Comparison of ENCODE assay signal across 8 cellular contexts in the genomic region with DNA sequence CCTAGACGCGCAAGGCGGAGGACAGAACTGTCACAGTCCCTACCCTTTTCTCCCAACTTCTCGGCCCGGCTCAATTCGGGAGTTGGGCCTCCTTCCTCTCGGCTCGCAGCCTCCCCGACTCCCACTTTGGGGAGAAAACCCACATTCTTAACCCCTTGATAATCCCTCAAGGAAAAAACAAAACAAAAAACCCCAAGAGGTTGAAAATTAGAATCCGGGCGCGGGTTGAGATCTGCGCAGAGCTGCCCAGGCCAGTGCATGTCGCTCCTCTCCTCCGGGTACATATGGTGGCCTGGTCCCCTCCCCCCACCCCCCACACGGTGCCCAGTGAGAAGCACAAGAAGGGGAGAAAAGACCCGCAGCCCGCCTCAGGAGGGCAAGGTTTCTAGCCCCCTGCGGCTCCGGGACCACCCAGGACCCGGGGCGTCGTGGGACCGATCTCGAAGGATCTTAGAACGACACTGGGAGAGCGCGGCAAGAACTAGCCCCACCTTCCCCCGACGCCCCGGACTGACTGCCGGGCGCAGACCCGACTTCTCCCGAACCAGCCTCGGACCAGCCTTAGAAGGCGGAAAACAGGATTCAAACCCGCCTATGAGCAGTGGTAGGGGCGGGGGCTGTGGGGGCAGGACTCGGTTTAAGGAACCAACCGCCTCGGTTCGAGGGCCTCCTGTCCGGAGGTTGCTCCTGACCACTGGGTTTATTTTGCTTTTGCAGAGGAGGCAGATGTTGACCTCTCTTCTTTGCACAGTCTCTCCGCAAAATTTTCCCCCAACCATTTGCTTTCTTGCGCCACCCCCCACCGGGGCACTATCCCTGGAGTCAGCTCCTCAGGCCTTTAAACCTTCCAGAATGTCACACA. TPM values are rescaled to one million over a fixed set of nuclear protein-coding genes. Genes with fewer than 3 reads are reported as not detected.
A peak's percentile ranks its signal among the peaks of the same experiment; 100 is the strongest.
DNase-seq lines count a peak whose midpoint lies in the region; ATAC-seq, FAIRE-seq and TF ChIP-seq lines count a peak whose summit lies in the region.

No MANE protein-coding gene starts in this region.

- peaks cover 20% of the 10 kb centered on the region for H3K27me3 ChIP-seq in CD4-positive, CD25-positive, alpha-beta regulatory T cell (ENCODE audit: control insufficient read depth, insufficient read depth, low read length)

- no peak for DNase-seq in CD4-positive, CD25-positive, alpha-beta regulatory T cell
- DNase-seq in SK-N-MC (ENCODE audit: low read depth, low spot score) = no peak
- peak; percentile 93 for DNase-seq in fibroblast of the conjunctiva (ENCODE audit: low read depth)
- DNase-seq in occipital lobe (lab: John Stamatoyannopoulos, UW) = peak; percentile 3
- no peak for DNase-seq in activated effector memory CD4-positive, alpha-beta T cell treated with Interleukin-2 at 50 U/mL for 16 hours
- no peak for DNase-seq in frontal cortex (ENCODE audit: low spot score in 2 of 2)
- DNase-seq in SW 1271 (lab: John Stamatoyannopoulos, UW) = no peak
- no peak for DNase-seq in GM12891 (ENCODE audit: insufficient read length, low spot score)

- FAIRE-seq in frontal cortex (lab: Jason Lieb, UNC) (no peak), GM12891 (lab: Jason Lieb, UNC) (no peak)

- peaks cover 0 to 40% (median 17%) of the 10 kb centered on the region in 4 donors for H3K4me1 Mint-ChIP-seq in CD4-positive, CD25-positive, alpha-beta regulatory T cell

- no peak overlapping the region for H3K27ac ChIP-seq in CD4-positive, CD25-positive, alpha-beta regulatory T cell (ENCODE audit: insufficient read depth, low read length, poor library complexity, severe bottlenecking)
- H3K27ac ChIP-seq in SK-N-MC = no peak overlapping the region

- H3K36me3 ChIP-seq in CD4-positive, CD25-positive, alpha-beta regulatory T cell (ENCODE audit: control insufficient read depth, insufficient read depth, low read length) = no peaks in the 10 kb centered on the region
- no peaks in the 10 kb centered on the region for H3K36me3 ChIP-seq in SK-N-MC (ENCODE audit: insufficient read depth, low read length)

- H3K27me3 Mint-ChIP-seq in CD4-positive, CD25-positive, alpha-beta regulatory T cell = peaks cover 77% of the 10 kb centered on the region

- no peak overlapping the region for H3K9ac ChIP-seq in SK-N-MC (ENCODE audit: insufficient read length)

- no peak overlapping the region for H3K27ac Mint-ChIP-seq in CD4-positive, CD25-positive, alpha-beta regulatory T cell

- peaks cover 19% of the 10 kb centered on the region for H3K4me1 ChIP-seq in CD4-positive, CD25-positive, alpha-beta regulatory T cell (ENCODE audit: control insufficient read depth, insufficient read depth, low read length, poor library complexity, severe bottlenecking)

- ATAC-seq in CD4-positive, CD25-positive, alpha-beta regulatory T cell (ENCODE audit: low read depth in 2 of 2) = no peak

- no peaks in the 10 kb centered on the region for H3K9me3 ChIP-seq in CD4-positive, CD25-positive, alpha-beta regulatory T cell (ENCODE audit: control insufficient read depth in 2 of 2, low read length in 2 of 2)
- H3K9me3 ChIP-seq in SK-N-MC (ENCODE audit: low read depth, low read length) = no peaks in the 10 kb centered on the region

- TF ChIP-seq POLR2A in GM12891 (IDR thresholded peaks at IDR 0.05; ENCODE audit: low read depth, low read length) = no peak

- peaks cover 0 to 4% (median 0%) of the 10 kb centered on the region in 7 donors for H3K9me3 Mint-ChIP-seq in CD4-positive, CD25-positive, alpha-beta regulatory T cell

- peak overlapping the region in 3 of 4 donors; percentile 67 to 81 (median 77) for H3K4me3 Mint-ChIP-seq in CD4-positive, CD25-positive, alpha-beta regulatory T cell

- peaks cover 4% of the 10 kb centered on the region for H3K36me3 Mint-ChIP-seq in CD4-positive, CD25-positive, alpha-beta regulatory T cell

- no peak overlapping the region for H3K4me3 ChIP-seq in CD4-positive, CD25-positive, alpha-beta regulatory T cell (ENCODE audit: low read depth, low read length)
- peak overlapping the region; percentile 14 for H3K4me3 ChIP-seq in SK-N-MC

TF ChIP-seq in GM12891, 5 proteins besides CTCF, POLR2A, EP300 and RAD21:
- no peak for TF ChIP-seq PAX5 (IDR thresholded peaks at IDR 0.05; ENCODE audit: insufficient read depth, low read length, severe bottlenecking)
- no peak for TF ChIP-seq SPI1 (IDR thresholded peaks at IDR 0.05; ENCODE audit: low read depth, low read length)
- TF ChIP-seq POU2F2 (IDR thresholded peaks at IDR 0.05; ENCODE audit: low read depth, low read length) = no peak
- no peak for TF ChIP-seq TAF1 (IDR thresholded peaks at IDR 0.05; ENCODE audit: low read depth, low read length)
- TF ChIP-seq POLR2AphosphoS5 (IDR thresholded peaks at IDR 0.05; ENCODE audit: low read depth, low read length) = no peak

RNA-seq across cellular contexts. Expression of gene PDGFRA, which starts 2.5 kb away (rescaled TPM):
- not detected for total RNA-seq in CD4-positive, CD25-positive, alpha-beta regulatory T cell
- polyA plus RNA-seq in CD4-positive, CD25-positive, alpha-beta regulatory T cell = not detected
- total RNA-seq in occipital lobe (74.7 TPM), frontal cortex (64.0 TPM)
- 0.27 TPM for polyA plus RNA-seq in GM12891 (2012; ENCODE audit: low read depth, missing spikeins)

Comparison
In these comparisons a context has a peak if more than half of its experiments do, and no peak if none do; other contexts are left out.
1. DNase-seq: peak in fibroblast of the conjunctiva (single experiment) and occipital lobe (single experiment); none in CD4-positive, CD25-positive, alpha-beta regulatory T cell (0 of 3), SK-N-MC (single experiment), activated effector memory CD4-positive, alpha-beta T cell treated with Interleukin-2 at 50 U/mL for 16 hours (single experiment), frontal cortex (0 of 2), SW 1271 (0 of 2) and GM12891 (single experiment).
2. RNA of gene PDGFRA, which starts 2.5 kb away (total RNA-seq): 74.7 TPM in occipital lobe (single experiment) and 64.0 TPM in frontal cortex (single experiment); not detected in CD4-positive, CD25-positive, alpha-beta regulatory T cell (single experiment); every median in the first group is over 10 times any median in the second.